Comparison of ENCODE assay signal across 8 cellular contexts in genomic region chr1:28577738-28578536, GRCh38. TPM values are rescaled to one million over a fixed set of nuclear protein-coding genes. Genes with fewer than 3 reads are reported as not detected.
DNase-seq lines count a peak whose midpoint lies in the region; ATAC-seq and TF ChIP-seq lines count a peak whose summit lies in the region.

No MANE protein-coding gene starts in this region.

- POLR2A ChIA-PET in activated CD8-positive, alpha-beta T cell treated with anti-CD3 and anti-CD28 coated beads, Interleukin-2, amount 10 ng/mL, durations not matched to agents 7 days and 5 days (lab: Charles Lee), result interaction anchor here (2.1 to 5.7 kb wide), 3 partner anchors 25 to 70 kb away, joined by 9 to 97 read pairs (median 45); partner anchors contain the start of genes RCC1, RNU11 and TRNAU1AP
- POLR2A ChIA-PET in naive thymus-derived CD8-positive, alpha-beta T cell (lab: Charles Lee), result interaction anchor here (0.6 to 5.7 kb wide), 4 partner anchors 25 to 193 kb away, joined by 4 to 113 read pairs (median 6); partner anchors contain the start of gene TRNAU1AP

- no peak for ATAC-seq in activated CD8-positive, alpha-beta T cell treated with anti-CD3 and anti-CD28 coated beads, Interleukin-2, amount 10 ng/mL, durations not matched to agents 7 days and 5 days
- ATAC-seq in naive thymus-derived CD8-positive, alpha-beta T cell, result no peak

- H3K9me2 ChIP-seq in DOHH2 (replicated peaks; ENCODE audit: control insufficient read depth, low read length), result no peaks in the 10 kb centered on the region

- peaks cover 18% of the 10 kb centered on the region for H4K20me1 ChIP-seq in DOHH2 (ENCODE audit: control insufficient read depth, insufficient read depth, low read depth, low read length)

- peaks cover 34% of the 10 kb centered on the region for H3K4me1 Mint-ChIP-seq in activated CD8-positive, alpha-beta T cell treated with anti-CD3 and anti-CD28 coated beads, Interleukin-2, amount 10 ng/mL, durations not matched to agents 7 days and 5 days (ENCODE audit: low read depth)
- peaks cover 14 to 46% (median 39%) of the 10 kb centered on the region in 4 donors for H3K4me1 Mint-ChIP-seq in naive thymus-derived CD8-positive, alpha-beta T cell

- H3K4me3 Mint-ChIP-seq in activated CD8-positive, alpha-beta T cell treated with anti-CD3 and anti-CD28 coated beads, Interleukin-2, amount 10 ng/mL, durations not matched to agents 7 days and 5 days, result peak overlapping the region; percentile 8
- H3K4me3 Mint-ChIP-seq in naive thymus-derived CD8-positive, alpha-beta T cell, result peak overlapping the region in 1 of 10 donors; percentile 16

- CTCF ChIA-PET in activated CD8-positive, alpha-beta T cell treated with anti-CD3 and anti-CD28 coated beads, Interleukin-2, amount 10 ng/mL, durations not matched to agents 7 days and 5 days (lab: Charles Lee), result no interaction called here

- H3K9me3 Mint-ChIP-seq in activated CD8-positive, alpha-beta T cell treated with anti-CD3 and anti-CD28 coated beads, Interleukin-2, amount 10 ng/mL, durations not matched to agents 7 days and 5 days (ENCODE audit: insufficient read depth), result no peaks in the 10 kb centered on the region
- no peaks in the 10 kb centered on the region for H3K9me3 Mint-ChIP-seq in naive thymus-derived CD8-positive, alpha-beta T cell

- no peaks in the 10 kb centered on the region for H3K9me3 ChIP-seq in DOHH2 (ENCODE audit: control insufficient read depth, insufficient read depth, low read length)

- no peak overlapping the region for H3K4me3 ChIP-seq in DOHH2 (ENCODE audit: low read length)
- H3K4me3 ChIP-seq in HL-60 (replicated peaks; ENCODE audit: insufficient read depth, low read length), result no peak overlapping the region
- no peak overlapping the region for H3K4me3 ChIP-seq in dorsolateral prefrontal cortex

- peaks cover 65% of the 10 kb centered on the region for H3K36me3 ChIP-seq in DOHH2 (ENCODE audit: control insufficient read depth, low read length)

- H3F3A ChIP-seq in DOHH2 (ENCODE audit: control insufficient read depth, insufficient read depth), result peaks cover 67% of the 10 kb centered on the region

- H3K27me3 Mint-ChIP-seq in activated CD8-positive, alpha-beta T cell treated with anti-CD3 and anti-CD28 coated beads, Interleukin-2, amount 10 ng/mL, durations not matched to agents 7 days and 5 days (ENCODE audit: low read depth), result no peaks in the 10 kb centered on the region
- H3K27me3 Mint-ChIP-seq in naive thymus-derived CD8-positive, alpha-beta T cell, result no peaks in the 10 kb centered on the region

- peaks cover 24% of the 10 kb centered on the region for H3K4me1 ChIP-seq in DOHH2 (ENCODE audit: control insufficient read depth, low read length)

- no peaks in the 10 kb centered on the region for H3K27me3 ChIP-seq in DOHH2 (ENCODE audit: control insufficient read depth, low read length)
- no peaks in the 10 kb centered on the region for H3K27me3 ChIP-seq in HL-60 (ENCODE audit: insufficient read depth, poor library complexity, severe bottlenecking)
- H3K27me3 ChIP-seq in dorsolateral prefrontal cortex, result no peaks in the 10 kb centered on the region

- H3K36me3 Mint-ChIP-seq in activated CD8-positive, alpha-beta T cell treated with anti-CD3 and anti-CD28 coated beads, Interleukin-2, amount 10 ng/mL, durations not matched to agents 7 days and 5 days (ENCODE audit: low read depth), result peaks cover 54% of the 10 kb centered on the region
- peaks cover 8 to 66% (median 20%) of the 10 kb centered on the region in 3 donors for H3K36me3 Mint-ChIP-seq in naive thymus-derived CD8-positive, alpha-beta T cell

- H3K4me2 ChIP-seq in DOHH2 (ENCODE audit: low read length), result no peak overlapping the region

- H3K27ac ChIP-seq in DOHH2 (ENCODE audit: low read depth, low read length), result peak overlapping the region; percentile 96
- no peak overlapping the region for H3K27ac ChIP-seq in HL-60 (replicated peaks)
- H3K27ac ChIP-seq in dorsolateral prefrontal cortex, result peak overlapping the region in 2 of 59 donors; percentile 12 to 27

- DNase-seq in HL-60 (ENCODE audit: low read depth in 1 of 2, low spot score in 1 of 2), result peak; percentile 12 to 41
- no peak for DNase-seq in activated CD8-positive, alpha-beta T cell treated with anti-CD3 and anti-CD28 coated beads, Interleukin-2, amount 10 ng/mL, durations not matched to agents 7 days and 5 days
- no peak for DNase-seq in naive thymus-derived CD8-positive, alpha-beta T cell
- DNase-seq in dorsolateral prefrontal cortex, result no peak
- DNase-seq in RKO (ENCODE audit: low spot score), result no peak
- no peak for DNase-seq in NCI-H524 treated with DMSO at 0.1 percent for 48 hours (lab: John Stamatoyannopoulos, UW)
- DNase-seq in GDM1 (lab: John Stamatoyannopoulos, UW), result no peak

- intact Hi-C loops in dorsolateral prefrontal cortex (cut with DNase I), result no loop called here

- TF ChIP-seq CTCF in DOHH2 (IDR thresholded peaks at IDR 0.05; ENCODE audit: low read depth, low read length, poor library complexity, severe bottlenecking) (no peak), HL-60 (IDR thresholded peaks at IDR 0.05; ENCODE audit: insufficient read depth, low read length) (no peak), dorsolateral prefrontal cortex (IDR thresholded peaks at IDR 0.05 in 54 of 56, conservative IDR thresholded peaks at IDR 0.05 in 2 of 56; ENCODE audit: low read depth in 1 of 56, partially characterized antibody in 56 of 56) (no peak)

- peaks cover 34% of the 10 kb centered on the region for H3K79me2 ChIP-seq in DOHH2 (ENCODE audit: control insufficient read depth, low read length)

- H3K27ac Mint-ChIP-seq in activated CD8-positive, alpha-beta T cell treated with anti-CD3 and anti-CD28 coated beads, Interleukin-2, amount 10 ng/mL, durations not matched to agents 7 days and 5 days, result peak overlapping the region; percentile 64
- H3K27ac Mint-ChIP-seq in naive thymus-derived CD8-positive, alpha-beta T cell, result peak overlapping the region in 7 of 10 donors; percentile 6 to 86 (median 61)

RNA-seq across cellular contexts. Expression of gene RAB42, which starts 14.1 kb away (rescaled TPM):
- not detected for total RNA-seq in activated CD8-positive, alpha-beta T cell treated with anti-CD3 and anti-CD28 coated beads, Interleukin-2, amount 10 ng/mL, durations not matched to agents 7 days and 5 days
- total RNA-seq in naive thymus-derived CD8-positive, alpha-beta T cell, result not detected
- polyA plus RNA-seq in naive thymus-derived CD8-positive, alpha-beta T cell, result not detected
- total RNA-seq in dorsolateral prefrontal cortex, result 1 to 10 TPM in 25 of 120 experiments, under 1 TPM in 57, not detected in 38; 0.20 to 8.9 (median 0.74) TPM

RNA-seq across cellular contexts. Expression of gene TRNAU1AP, which starts 25.1 kb away (rescaled TPM):
- total RNA-seq in activated CD8-positive, alpha-beta T cell treated with anti-CD3 and anti-CD28 coated beads, Interleukin-2, amount 10 ng/mL, durations not matched to agents 7 days and 5 days, result 10 to 100 TPM; 73.2 to 77.7 TPM
- total RNA-seq in naive thymus-derived CD8-positive, alpha-beta T cell, result 10 to 100 TPM; 35.3 to 42.8 TPM
- polyA plus RNA-seq in naive thymus-derived CD8-positive, alpha-beta T cell, result 10 to 100 TPM; 21.5 to 25.3 (median 22.6) TPM
- 10 to 100 TPM; 20.5 to 49.2 (median 32.7) TPM for total RNA-seq in dorsolateral prefrontal cortex

Comparison
In these comparisons a context has a peak if more than half of its experiments do, and no peak if none do; other contexts are left out.
1. DNase-seq: peak in HL-60 (2 of 2); none in activated CD8-positive, alpha-beta T cell treated with anti-CD3 and anti-CD28 coated beads, Interleukin-2, amount 10 ng/mL, durations not matched to agents 7 days and 5 days (single experiment), naive thymus-derived CD8-positive, alpha-beta T cell (0 of 10), dorsolateral prefrontal cortex (0 of 10), RKO (single experiment), NCI-H524 treated with DMSO at 0.1 percent for 48 hours (single experiment) and GDM1 (single experiment).